In genomic region chr14:90818715-90819114, GRCh38 we compare ENCODE assay signal across 1 cellular context.
TF ChIP-seq lines count a peak whose summit lies in the region.

No MANE protein-coding gene starts in this region.

TF ChIP-seq in HepG2, 621 proteins besides CTCF, POLR2A, EP300 and RAD21 (continued from another document):
- TF ChIP-seq HNF4A (CRISPR knock-in tag; IDR thresholded peaks at IDR 0.05) (peak; percentile 30; the same call in 1 of the 2 replicates), PHF8 (CRISPR knock-in tag; IDR thresholded peaks at IDR 0.05) (no peak), HMG20A (CRISPR knock-in tag; IDR thresholded peaks at IDR 0.05; ENCODE audit: borderline replicate concordance) (no peak), FOSL2 (CRISPR knock-in tag; IDR thresholded peaks at IDR 0.05) (no peak), HOXA5 (CRISPR knock-in tag; IDR thresholded peaks at IDR 0.05) (no peak), CEBPB (IDR thresholded peaks at IDR 0.05; ENCODE audit: borderline replicate concordance, low read depth, low read length) (peak; percentile 54; the same call in 1 of the 2 replicates), NR2F2 (IDR thresholded peaks at IDR 0.05; ENCODE audit: borderline replicate concordance, low read depth) (no peak), SRSF4 (IDR thresholded peaks at IDR 0.05; ENCODE audit: low read depth, low read length, poor library complexity, severe bottlenecking) (no peak)
